Comparison of ENCODE assay signal across 8 cellular contexts in the genomic region with DNA sequence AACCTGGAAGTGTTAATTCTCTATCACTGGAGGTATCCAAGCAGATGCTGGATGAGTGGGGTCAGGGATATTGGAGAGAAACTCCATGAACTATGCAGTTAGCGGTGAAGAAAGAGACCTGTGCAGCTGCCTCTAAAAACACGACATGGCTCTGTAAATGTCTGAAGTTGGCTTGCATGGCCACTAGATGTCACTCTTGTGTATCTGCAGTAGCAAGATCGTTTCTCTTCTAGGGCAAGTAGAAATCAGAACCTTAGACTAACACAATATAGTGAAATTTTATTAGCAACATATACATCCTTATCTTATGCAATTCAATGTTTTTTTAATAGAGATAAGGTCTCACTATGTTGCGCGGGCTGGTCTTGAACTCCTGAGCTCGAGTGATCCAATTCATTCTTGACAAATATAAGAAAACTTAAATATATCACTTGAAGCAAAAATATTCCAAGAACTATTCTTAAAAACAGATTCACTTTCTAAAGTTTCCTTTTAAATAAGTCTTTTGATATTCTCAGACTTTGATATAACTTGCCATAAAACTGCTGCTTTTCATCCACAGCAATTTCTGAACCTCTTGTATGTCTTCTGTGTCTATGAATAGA. TPM values are rescaled to one million over a fixed set of nuclear protein-coding genes. Genes with fewer than 3 reads are reported as not detected.
DNase-seq lines count a peak whose midpoint lies in the region; ATAC-seq and TF ChIP-seq lines count a peak whose summit lies in the region.

No MANE protein-coding gene starts in this region.

- CTCF ChIA-PET in mammary epithelial cell (lab: Charles Lee; ENCODE audit: low non-redundant PET) = interaction anchor here (0.5 kb wide), 2 partner anchors 68 to 236 kb away, joined by 3 to 4 read pairs; partner anchors contain the start of gene CLTA

- H2AFZ ChIP-seq in mammary epithelial cell (ENCODE audit: low read depth, low read length) = peak overlapping the region; percentile 48

- H3K27me3 ChIP-seq in mammary epithelial cell (ENCODE audit: insufficient read depth, low read length) = no peaks in the 10 kb centered on the region

- BruUV-seq in mammary epithelial cell (replicated peaks; lab: Mats Ljungman, UMichigan) = no TSS peak

- 4% methylated on average over 6 of the region's 6 CpGs for WGBS in mammary epithelial cell (ENCODE audit: low coverage, missing lambda C conversion rate)

- H3K4me1 ChIP-seq in mammary epithelial cell (ENCODE audit: insufficient read depth, low read length) = no peaks in the 10 kb centered on the region

- in situ Hi-C loops in mammary epithelial cell (cut with MboI; ENCODE audit: low sequenced_read_pairs in 2 of 2) = loop anchor here (5.0 to 10.0 kb wide), 2 partner anchors 50 to 62 kb away; no protein-coding TSS in a partner anchor

- H4K20me1 ChIP-seq in mammary epithelial cell (ENCODE audit: insufficient read depth, low read length) = no peaks in the 10 kb centered on the region

- dilution Hi-C loops in mammary epithelial cell (cut with HindIII; ENCODE audit: low sequenced_read_pairs) = no loop called here

- ATAC-seq in SK-N-SH treated with all-trans-retinoic acid at 6 μM for 48 hours (peak; percentile 97), HG03342 (IDR thresholded peaks at IDR 0.05; ENCODE audit: unreplicated experiment) (no peak)

- H3K4me2 ChIP-seq in mammary epithelial cell (ENCODE audit: insufficient read depth, low read depth, low read length) = no peak overlapping the region

- peak; percentile 84 to 94 for TF ChIP-seq CTCF in mammary epithelial cell (conservative IDR thresholded peaks at IDR 0.05 in 1 of 2, IDR thresholded peaks at IDR 0.05 in 1 of 2; ENCODE audit: extremely low read depth in 1 of 2, insufficient read depth in 1 of 2, low read depth in 1 of 2, low read length in 2 of 2)

- intact Hi-C loops in mammary epithelial cell (cut with micrococcal nuclease) = loop anchor here (1.0 to 5.0 kb wide), 6 partner anchors 53 to 372 kb away; partner anchors contain the start of gene CLTA

- H3K9me3 ChIP-seq in mammary epithelial cell (replicated peaks; ENCODE audit: insufficient read depth, low read length) = no peaks in the 10 kb centered on the region

- no peak overlapping the region for H3K4me3 ChIP-seq in mammary epithelial cell (replicated peaks in 1 of 3; ENCODE audit: insufficient read depth in 1 of 3, low read depth in 2 of 3, low read length in 3 of 3)

- DNase-seq in activated gamma-delta T cell treated with Interleukin-2 at 50 U/mL for 16 hours = peak; percentile 29
- no peak for DNase-seq in activated gamma-delta T cell (lab: John Stamatoyannopoulos, UW)
- peak; percentile 68 for DNase-seq in NCI-H1092 (lab: John Stamatoyannopoulos, UW)
- DNase-seq in mammary epithelial cell = peak; percentile 63
- peak; percentile 80 for DNase-seq in islet precursor cell
- DNase-seq in stimulated activated CD4-positive, alpha-beta T cell treated with anti-CD3 and anti-CD28 coated beads, Interleukin-2, amount 100 ng/mL, for 24 hours = peak; percentile 42 to 44

- H3K36me3 ChIP-seq in mammary epithelial cell (ENCODE audit: insufficient read depth, low read length) = no peaks in the 10 kb centered on the region

- no peak overlapping the region for H3K27ac ChIP-seq in mammary epithelial cell (ENCODE audit: insufficient read depth, low read depth, low read length)

- no peak overlapping the region for H3K9ac ChIP-seq in mammary epithelial cell (ENCODE audit: insufficient read depth, low read length)

- H3K79me2 ChIP-seq in mammary epithelial cell (ENCODE audit: insufficient read depth, low read length) = no peaks in the 10 kb centered on the region

TF ChIP-seq in SK-N-SH treated with all-trans-retinoic acid at 6 μM for 48 hours, 23 proteins besides CTCF, POLR2A, EP300 and RAD21:
- TF ChIP-seq ISL1 (CRISPR knock-in tag; IDR thresholded peaks at IDR 0.05) = no peak
- no peak for TF ChIP-seq ZNF565 (CRISPR knock-in tag; conservative IDR thresholded peaks at IDR 0.05; ENCODE audit: low read depth)
- TF ChIP-seq TOX (CRISPR knock-in tag; IDR thresholded peaks at IDR 0.05; ENCODE audit: borderline replicate concordance) = no peak
- no peak for TF ChIP-seq CSDC2 (CRISPR knock-in tag; IDR thresholded peaks at IDR 0.05)
- TF ChIP-seq ARNTL (CRISPR knock-in tag; IDR thresholded peaks at IDR 0.05; ENCODE audit: borderline replicate concordance, low read depth) = no peak
- TF ChIP-seq RARB (CRISPR knock-in tag; IDR thresholded peaks at IDR 0.05) = no peak
- no peak for TF ChIP-seq TSHZ2 (CRISPR knock-in tag; IDR thresholded peaks at IDR 0.05)

RNA-seq across cellular contexts. Expression of gene OR2S2, which starts 2.9 kb away (rescaled TPM):
- under 1 TPM; 0.28 to 0.33 TPM for total RNA-seq in mammary epithelial cell
- polyA plus RNA-seq in mammary epithelial cell = not detected
- not detected for polyA minus RNA-seq in mammary epithelial cell

RNA-seq across cellular contexts. Expression of gene SPAAR, which starts 45.8 kb away (rescaled TPM):
- total RNA-seq in mammary epithelial cell = under 1 TPM in 1 of 2 donors, not detected in 1; 0.33 TPM
- 0.27 TPM for polyA plus RNA-seq in mammary epithelial cell
- not detected for polyA minus RNA-seq in mammary epithelial cell

RNA-seq across cellular contexts. Expression of gene HRCT1, which starts 49.0 kb away (rescaled TPM):
- 1 to 10 TPM; 1.6 to 4.7 TPM for total RNA-seq in mammary epithelial cell
- 3.2 TPM for polyA plus RNA-seq in mammary epithelial cell
- not detected for polyA minus RNA-seq in mammary epithelial cell
